In genomic region chr10:67779455-67780205, GRCh38 we compare ENCODE assay signal across 7 cellular contexts. TPM values are rescaled to one million over a fixed set of nuclear protein-coding genes. Genes with fewer than 3 reads are reported as not detected.
A peak's percentile ranks its signal among the peaks of the same experiment; 100 is the strongest.
DNase-seq lines count a peak whose midpoint lies in the region; ATAC-seq, FAIRE-seq and TF ChIP-seq lines count a peak whose summit lies in the region.

No MANE protein-coding gene starts in this region.

- 0% methylated on average over 4 of the region's 4 CpGs for WGBS in body of pancreas, 2 donors

- no peaks in the 10 kb centered on the region for H3K4me1 ChIP-seq in body of pancreas

- no peak overlapping the region for H3K4me3 ChIP-seq in body of pancreas

- H3K9me3 ChIP-seq in body of pancreas: no peaks in the 10 kb centered on the region

- no peaks in the 10 kb centered on the region for H3K36me3 ChIP-seq in body of pancreas (replicated peaks in 1 of 2; ENCODE audit: insufficient read depth in 1 of 2, low read depth in 2 of 2)

- H3K27ac ChIP-seq in body of pancreas: no peak overlapping the region

- no peaks in the 10 kb centered on the region for H3K27me3 ChIP-seq in body of pancreas

- TF ChIP-seq POLR2A in GM12891 (IDR thresholded peaks at IDR 0.05; ENCODE audit: low read depth, low read length) (no peak), body of pancreas (IDR thresholded peaks at IDR 0.05) (no peak)

- peak; percentile 67 to 93 (median 89) for TF ChIP-seq CTCF in body of pancreas (IDR thresholded peaks at IDR 0.05)

- FAIRE-seq in GM12891 (lab: Jason Lieb, UNC): peak; percentile 35

- intact Hi-C loops in body of pancreas (cut with DNase I): loop anchor here (5.0 kb wide), 1 partner anchor 82 kb away; the partner anchor contains the start of gene CTNNA3

- no peak for DNase-seq in GM12891 (ENCODE audit: insufficient read length, low spot score)
- DNase-seq in NCI-H1694 treated with DMSO at 0.1 percent for 48 hours (lab: John Stamatoyannopoulos, UW): peak; percentile 81
- DNase-seq in T1000 (lab: John Stamatoyannopoulos, UW): peak; percentile 36
- peak; percentile 70 to 83 (median 80) for DNase-seq in body of pancreas
- peak; percentile 64 for DNase-seq in iPS-NIHi11 (ENCODE audit: low spot score)
- DNase-seq in stimulated activated CD4-positive, alpha-beta T cell treated with anti-CD3 and anti-CD28 coated beads, Interleukin-12 subunit alpha, Interleukin-12 subunit beta, amount 100 ng/mL, for 4 hours: peak; percentile 43

- peak; percentile 37 for ATAC-seq in HG02759 (IDR thresholded peaks at IDR 0.05; ENCODE audit: unreplicated experiment)
- peak; percentile 89 for ATAC-seq in body of pancreas

TF ChIP-seq in GM12891, 5 proteins besides CTCF, POLR2A, EP300 and RAD21:
- no peak for TF ChIP-seq SPI1 (IDR thresholded peaks at IDR 0.05; ENCODE audit: low read depth, low read length)
- TF ChIP-seq POLR2AphosphoS5 (IDR thresholded peaks at IDR 0.05; ENCODE audit: low read depth, low read length): no peak
- TF ChIP-seq PAX5 (IDR thresholded peaks at IDR 0.05; ENCODE audit: insufficient read depth, low read length, severe bottlenecking): no peak
TF ChIP-seq in GM12891: peak in this region for 0.

RNA-seq across cellular contexts. Expression of gene DNAJC12, which starts 58.4 kb away (rescaled TPM):
- polyA plus RNA-seq in GM12891 (2012; ENCODE audit: low read depth, missing spikeins): 1.5 TPM
- 10 to 100 TPM in 1 of 2 donors, 1 to 10 TPM in 1; 8.2 to 26.2 TPM for total RNA-seq in body of pancreas
